ENCODE assay signal across 20 cellular contexts in the genomic region with DNA sequence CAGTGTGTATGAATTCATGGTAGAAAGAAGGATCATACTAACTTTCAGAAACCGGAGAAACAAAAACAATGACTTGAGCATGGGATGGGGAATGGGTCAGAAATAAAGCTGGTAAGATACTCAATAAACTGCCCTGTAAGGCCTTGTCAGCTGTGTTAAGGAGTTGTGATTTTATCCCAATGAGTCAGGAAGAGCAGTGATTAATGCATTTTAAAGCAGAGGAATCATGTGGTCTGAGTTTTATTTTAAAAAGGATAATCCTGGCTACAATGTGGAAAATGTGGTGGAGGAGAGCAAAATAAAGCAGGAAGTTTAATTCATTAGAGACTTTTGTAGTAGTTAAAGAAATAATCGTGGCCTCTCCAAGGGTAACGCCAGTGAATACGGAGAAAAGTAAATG. TPM values are rescaled to one million over a fixed set of nuclear protein-coding genes. Genes with fewer than 3 reads are reported as not detected.
DNase-seq lines count a peak whose midpoint lies in the region; ATAC-seq, FAIRE-seq and TF ChIP-seq lines count a peak whose summit lies in the region.
"Had no signal": no experiment of that assay in that cellular context is flagged by ENCODE, and none has a peak within 500 bp of the region (broad histone marks: within the 10 kb centered on the region; RNA-seq: fewer than 3 reads in every experiment).

No MANE protein-coding gene starts in this region.

- FAIRE-seq in GM12892 (lab: Jason Lieb, UNC), result no peak

- H3K27ac ChIP-seq in Karpas-422 (ENCODE audit: low read length), result no peak overlapping the region
- H3K27ac ChIP-seq: adrenal gland, WERI-Rb-1 had no signal

- H3K4me1 ChIP-seq in Karpas-422 (ENCODE audit: low read length), result peaks cover 5% of the 10 kb centered on the region; the same call in 1 of the 2 replicates
- H3K4me1 ChIP-seq: adrenal gland had no signal

- H3K9me3 ChIP-seq in Karpas-422 (ENCODE audit: low read length), result no peaks in the 10 kb centered on the region
- H3K9me3 ChIP-seq: adrenal gland had no signal

- H3K27me3 ChIP-seq in Karpas-422 (ENCODE audit: low read length), result no peaks in the 10 kb centered on the region
- H3K27me3 ChIP-seq: adrenal gland had no signal

- no peak overlapping the region for H2AFZ ChIP-seq in Karpas-422 (ENCODE audit: low read length)

- TF ChIP-seq POLR2A in GM12892 (IDR thresholded peaks at IDR 0.05; ENCODE audit: low read depth, low read length), result no peak

- no peak for TF ChIP-seq CTCF in epithelial cell of esophagus (IDR thresholded peaks at IDR 0.05; ENCODE audit: insufficient read depth, low read depth, low read length, missing control alignments)

- H4K20me1 ChIP-seq in Karpas-422 (ENCODE audit: insufficient read depth, low read depth, low read length), result no peaks in the 10 kb centered on the region

- H3K9me2 ChIP-seq in Karpas-422 (replicated peaks; ENCODE audit: insufficient read depth, low read length), result no peaks in the 10 kb centered on the region

- H3K4me3 ChIP-seq in epithelial cell of esophagus (ENCODE audit: low read length) (no peak overlapping the region), Karpas-422 (ENCODE audit: low read length) (no peak overlapping the region)
- H3K4me3 ChIP-seq: adrenal gland had no signal

- no peak overlapping the region for H3K9ac ChIP-seq in Karpas-422 (ENCODE audit: low read length)

- no peak overlapping the region for H3K4me2 ChIP-seq in Karpas-422 (ENCODE audit: low read depth, low read length, poor library complexity, severe bottlenecking)

- DNase-seq in EH (ENCODE audit: low read depth), result peak; percentile 81
- DNase-seq in RKO (ENCODE audit: low spot score), result peak; percentile 37
- DNase-seq in epithelial cell of esophagus (ENCODE audit: low read depth), result peak; percentile 23
- DNase-seq in non-pigmented ciliary epithelial cell (ENCODE audit: low read depth), result peak; percentile 56
- DNase-seq in Karpas-422, result no peak
- no peak for DNase-seq in NCI-H1048 (lab: John Stamatoyannopoulos, UW)
- DNase-seq in GM12892 (ENCODE audit: insufficient read length), result no peak
- DNase-seq: adrenal gland; C1 segment of cervical spinal cord; cortex of kidney; DMS153; GOT3; left ventricle myocardium superior; naive thymus-derived CD8-positive, alpha-beta T cell; NCI-H187 treated with DMSO at 0.1 percent for 48 hours; NCI-H69; WERI-Rb-1 had no signal

- H3K79me2 ChIP-seq in Karpas-422 (ENCODE audit: low read length), result no peaks in the 10 kb centered on the region

- H3K36me3 ChIP-seq in Karpas-422 (ENCODE audit: insufficient read depth, low read length), result peaks cover 65% of the 10 kb centered on the region; the same call in 1 of the 2 replicates

- ATAC-seq in HG02763 (IDR thresholded peaks at IDR 0.05; ENCODE audit: unreplicated experiment), result no peak
- ATAC-seq: esophagus mucosa; left ventricle myocardium superior; naive thymus-derived CD8-positive, alpha-beta T cell had no signal

RNA-seq across cellular contexts. Expression of a gene that starts 28.7 kb away (rescaled TPM):
- 13.2 and 23.5 TPM in 2 replicates for total RNA-seq in Karpas-422 (2014; rRNA removed; shearing (Covaris generic); ENCODE audit: low replicate concordance)
- 10.3 TPM for polyA plus RNA-seq in GM12892 (2012; ENCODE audit: missing spikeins)

RNA-seq across cellular contexts. Expression of a gene that starts 29.0 kb away (rescaled TPM):
- 79.9 and 104 TPM in 2 replicates for total RNA-seq in Karpas-422 (2014; rRNA removed; shearing (Covaris generic); ENCODE audit: low replicate concordance)
- polyA plus RNA-seq in GM12892 (2012; ENCODE audit: missing spikeins), result 30.8 TPM

RNA-seq across cellular contexts. Expression of a gene that starts 45.4 kb away (rescaled TPM):
- total RNA-seq in Karpas-422 (2014; rRNA removed; shearing (Covaris generic); ENCODE audit: low replicate concordance), result 2.2 and 5.0 TPM in 2 replicates
- not detected for polyA plus RNA-seq in GM12892 (2012; ENCODE audit: missing spikeins)
- total RNA-seq: left ventricle myocardium superior; naive thymus-derived CD8-positive, alpha-beta T cell had no signal
- polyA plus RNA-seq: naive thymus-derived CD8-positive, alpha-beta T cell had no signal

RNA-seq across cellular contexts. Expression of a gene that starts 51.7 kb away (rescaled TPM):
- 0.14 and 0.37 TPM in 2 replicates for total RNA-seq in Karpas-422 (2014; rRNA removed; shearing (Covaris generic); ENCODE audit: low replicate concordance)
- polyA plus RNA-seq in GM12892 (2012; ENCODE audit: missing spikeins), result not detected
- total RNA-seq: activated T-helper 1 cell treated with anti-CD3 and anti-CD28 coated beads, Interleukin-12 subunit alpha, Interleukin-12 subunit beta, Interleukin-2, Interleukin-4 antibody, amounts not matched to agents 30 ng/mL and 10 ng/mL and 1 ng/mL, durations not matched to agents 14 hours and 24 hours and 36 hours; adrenal gland; left ventricle myocardium superior; naive thymus-derived CD8-positive, alpha-beta T cell had no signal
- polyA plus RNA-seq: adrenal gland; naive thymus-derived CD8-positive, alpha-beta T cell had no signal

Comparison
In these comparisons a context has a peak if more than half of its experiments do, and no peak if none do; other contexts are left out.
1. DNase-seq: peak in EH (single experiment), RKO (single experiment), epithelial cell of esophagus (single experiment) and non-pigmented ciliary epithelial cell (single experiment); none in Karpas-422 (single experiment), NCI-H1048 (single experiment) and GM12892 (single experiment).